30 cellular contexts compared by ENCODE assay signal in the genomic region with DNA sequence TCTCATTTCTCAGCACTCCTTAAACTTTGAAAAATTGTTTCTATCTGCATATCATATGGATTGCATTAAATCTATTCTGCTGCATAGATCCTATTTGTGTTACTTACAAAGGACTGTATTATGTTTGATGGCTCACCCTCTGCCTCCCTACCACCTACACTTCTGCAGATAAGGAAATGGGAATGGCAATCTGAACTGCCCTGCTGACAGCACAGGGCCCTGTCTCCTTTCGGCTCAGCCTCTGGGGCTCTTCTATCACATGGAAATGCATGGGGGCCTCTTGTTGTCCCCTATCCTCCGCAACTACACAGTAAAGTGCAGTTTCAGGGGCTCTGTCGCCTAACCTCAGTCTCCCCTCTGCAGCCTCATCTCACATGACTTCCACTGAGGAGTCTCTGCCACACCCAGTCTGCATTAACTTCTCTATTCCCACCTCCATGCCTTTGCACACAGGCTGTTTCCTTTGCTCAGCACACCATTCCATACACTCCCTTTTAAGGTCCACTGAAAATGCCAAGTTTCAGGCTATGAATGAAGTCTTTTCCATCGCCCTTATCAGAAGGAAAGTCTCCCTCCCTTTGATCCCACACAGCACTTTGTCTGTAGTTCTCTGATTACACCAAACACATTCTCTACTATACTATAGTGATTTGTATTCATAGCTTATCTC. TPM values are rescaled to one million over a fixed set of nuclear protein-coding genes. Genes with fewer than 3 reads are reported as not detected.
A peak's percentile ranks its signal among the peaks of the same experiment; 100 is the strongest.
DNase-seq lines count a peak whose midpoint lies in the region; ATAC-seq and TF ChIP-seq lines count a peak whose summit lies in the region.
"Had no signal": no experiment of that assay in that cellular context is flagged by ENCODE, and none has a peak within 500 bp of the region (broad histone marks: within the 10 kb centered on the region; RNA-seq: fewer than 3 reads in every experiment).

No MANE protein-coding gene starts in this region.

- peak overlapping the region; percentile 91 for H3K27ac ChIP-seq in OCI-LY1 (ENCODE audit: low read depth, low read length, poor library complexity, severe bottlenecking)
- H3K27ac ChIP-seq in hepatocyte, result peak overlapping the region; percentile 58
- no peak overlapping the region for H3K27ac ChIP-seq in smooth muscle cell (ENCODE audit: low read depth)
- no peak overlapping the region for H3K27ac ChIP-seq in body of pancreas
- H3K27ac ChIP-seq: parathyroid adenoma, RWPE1, tibial artery had no signal

- DNase-seq in Caco-2, result peak; percentile 24 to 39
- DNase-seq in hepatocyte (ENCODE audit: low spot score), result no peak
- no peak for DNase-seq in smooth muscle cell (lab: John Stamatoyannopoulos, UW; ENCODE audit: unreplicated experiment)
- DNase-seq in body of pancreas, result no peak
- DNase-seq: activated CD4-positive, alpha-beta T cell treated with anti-CD3 and anti-CD28 coated beads, Interleukin-2, amount 50 U/mL, for 48 hours; activated CD4-positive, CD25-positive, alpha-beta regulatory T cell treated with anti-CD3 and anti-CD28 coated beads, Interleukin-2, amount 50 U/mL, for 72 hours; activated naive CD4-positive, alpha-beta T cell; activated naive CD8-positive, alpha-beta T cell treated with anti-CD3 and anti-CD28 coated beads, Interleukin-2, amount 50 U/mL, for 24 hours; BE2C; CD8-positive, alpha-beta memory T cell; foreskin melanocyte; HCEC 1CT; IMR-90; MV-4-11; NCI-H146; NCI-H2107; NCI-H82; OCI-M1; spleen; stimulated activated CD4-positive, alpha-beta T cell treated with anti-CD3 and anti-CD28 coated beads, Interleukin-2, amount 100 ng/mL, for 24 hours; tibial artery had no signal

- H3K36me3 ChIP-seq in Caco-2 (ENCODE audit: control insufficient read depth, insufficient read depth, low read length) (peaks cover 2% of the 10 kb centered on the region; the same call in 1 of the 2 replicates), OCI-LY1 (ENCODE audit: insufficient read depth, low read length) (0 out of 2 replicates have a peak, but pooled peaks cover 3% of the 10 kb centered on the region), hepatocyte (replicated peaks; ENCODE audit: insufficient read depth, low read depth) (no peaks in the 10 kb centered on the region), smooth muscle cell (ENCODE audit: low read depth) (no peaks in the 10 kb centered on the region), body of pancreas (replicated peaks in 1 of 2; ENCODE audit: insufficient read depth in 1 of 2, low read depth in 2 of 2) (no peaks in the 10 kb centered on the region)
- H3K36me3 ChIP-seq: BE2C, spleen, tibial artery had no signal

- no peak for TF ChIP-seq POLR2A in body of pancreas (IDR thresholded peaks at IDR 0.05)

- H3K9me3 Mint-ChIP-seq in Caco-2 (ENCODE audit: unreplicated experiment), result no peaks in the 10 kb centered on the region
- H3K9me3 Mint-ChIP-seq: activated naive CD8-positive, alpha-beta T cell treated with anti-CD3 and anti-CD28 coated beads, Interleukin-2, amount 50 U/mL, for 24 hours; CD8-positive, alpha-beta memory T cell; central memory CD8-positive, alpha-beta T cell; natural killer cell treated with Interleukin-12 subunit alpha and Interleukin-12 subunit beta and Interleukin-15 and Interleukin-18, amount 100 ng/mL, for 72 hours; stimulated activated naive CD8-positive, alpha-beta T cell treated with anti-CD3 and anti-CD28 coated beads, Interleukin-15, Interleukin-2, amounts not matched to agents 100 ng/mL and 50 ng/mL, for 24 hours had no signal

- H4K20me1 ChIP-seq in OCI-LY1 (ENCODE audit: insufficient read depth, low read length) (no peaks in the 10 kb centered on the region), hepatocyte (ENCODE audit: insufficient read depth, poor library complexity, severe bottlenecking) (peaks cover 3% of the 10 kb centered on the region), smooth muscle cell (ENCODE audit: low read depth) (peaks cover 60% of the 10 kb centered on the region)

- TF ChIP-seq CTCF in Caco-2 (IDR thresholded peaks at IDR 0.05; ENCODE audit: insufficient read depth in 1 of 2, low read depth in 1 of 2, low read length in 1 of 2, severe bottlenecking in 1 of 2, unreplicated experiment in 1 of 2), result no peak
- TF ChIP-seq CTCF in OCI-LY1 (IDR thresholded peaks at IDR 0.05; ENCODE audit: low read length), result no peak
- TF ChIP-seq CTCF in hepatocyte (IDR thresholded peaks at IDR 0.05; ENCODE audit: poor library complexity), result no peak
- no peak for TF ChIP-seq CTCF in smooth muscle cell (IDR thresholded peaks at IDR 0.05; ENCODE audit: borderline replicate concordance, insufficient read depth, poor library complexity, severe bottlenecking)
- TF ChIP-seq CTCF in body of pancreas (IDR thresholded peaks at IDR 0.05), result no peak

- H3K4me1 ChIP-seq in Caco-2, result peaks cover 84% of the 10 kb centered on the region
- H3K4me1 ChIP-seq in OCI-LY1 (ENCODE audit: insufficient read depth, low read length, severe bottlenecking), result peaks cover 51% of the 10 kb centered on the region
- peaks cover 36% of the 10 kb centered on the region for H3K4me1 ChIP-seq in hepatocyte (ENCODE audit: insufficient read depth)
- peaks cover 6% of the 10 kb centered on the region for H3K4me1 ChIP-seq in smooth muscle cell (ENCODE audit: low read depth)
- H3K4me1 ChIP-seq in body of pancreas, result peaks cover 23% of the 10 kb centered on the region
- H3K4me1 ChIP-seq: parathyroid adenoma had no signal

- H3F3A ChIP-seq in OCI-LY1 (ENCODE audit: insufficient read depth, low read length) (no peaks in the 10 kb centered on the region), smooth muscle cell (ENCODE audit: low read depth) (no peaks in the 10 kb centered on the region)

- H3K9me3 ChIP-seq in Caco-2 (no peaks in the 10 kb centered on the region), OCI-LY1 (ENCODE audit: low read length) (no peaks in the 10 kb centered on the region), hepatocyte (ENCODE audit: low read depth) (no peaks in the 10 kb centered on the region), smooth muscle cell (replicated peaks; ENCODE audit: low read depth) (no peaks in the 10 kb centered on the region), body of pancreas (no peaks in the 10 kb centered on the region)
- H3K9me3 ChIP-seq: BE2C, spleen, tibial artery had no signal

- no peaks in the 10 kb centered on the region for H3K27me3 Mint-ChIP-seq in Caco-2 (ENCODE audit: insufficient read depth, unreplicated experiment)
- H3K27me3 Mint-ChIP-seq: activated naive CD8-positive, alpha-beta T cell treated with anti-CD3 and anti-CD28 coated beads, Interleukin-2, amount 50 U/mL, for 24 hours; CD8-positive, alpha-beta memory T cell; central memory CD8-positive, alpha-beta T cell; natural killer cell treated with Interleukin-12 subunit alpha and Interleukin-12 subunit beta and Interleukin-15 and Interleukin-18, amount 100 ng/mL, for 72 hours; stimulated activated naive CD8-positive, alpha-beta T cell treated with anti-CD3 and anti-CD28 coated beads, Interleukin-15, Interleukin-2, amounts not matched to agents 100 ng/mL and 50 ng/mL, for 24 hours had no signal

- H3K27ac Mint-ChIP-seq in Caco-2 (ENCODE audit: unreplicated experiment), result peak overlapping the region; percentile 72
- H3K27ac Mint-ChIP-seq: activated naive CD8-positive, alpha-beta T cell treated with anti-CD3 and anti-CD28 coated beads, Interleukin-2, amount 50 U/mL, for 24 hours; CD8-positive, alpha-beta memory T cell; natural killer cell treated with Interleukin-12 subunit alpha and Interleukin-12 subunit beta and Interleukin-15 and Interleukin-18, amount 100 ng/mL, for 72 hours; stimulated activated naive CD8-positive, alpha-beta T cell treated with anti-CD3 and anti-CD28 coated beads, Interleukin-15, Interleukin-2, amounts not matched to agents 100 ng/mL and 50 ng/mL, for 24 hours had no signal

- H3K27me3 ChIP-seq in Caco-2 (replicated peaks; ENCODE audit: control insufficient read depth, insufficient read depth, low read length) (no peaks in the 10 kb centered on the region), OCI-LY1 (ENCODE audit: insufficient read depth, low read length) (no peaks in the 10 kb centered on the region), hepatocyte (no peaks in the 10 kb centered on the region), smooth muscle cell (ENCODE audit: low read depth) (no peaks in the 10 kb centered on the region), body of pancreas (no peaks in the 10 kb centered on the region)
- H3K27me3 ChIP-seq: BE2C, spleen, tibial artery had no signal

- 64% methylated on average over 4 of the region's 4 CpGs for WGBS in hepatocyte (ENCODE audit: low lambda C conversion rate, missing lambda C conversion rate)
- WGBS in smooth muscle cell (ENCODE audit: low lambda C conversion rate), result 65% methylated on average over 4 of the region's 4 CpGs
- 79 to 88% methylated on average over 4 of the region's 4 CpGs for WGBS in body of pancreas, 2 donors

- H3K4me3 ChIP-seq in Caco-2 (ENCODE audit: low read depth, low read length) (no peak overlapping the region), OCI-LY1 (ENCODE audit: low read depth, low read length, poor library complexity, severe bottlenecking) (no peak overlapping the region), hepatocyte (no peak overlapping the region), smooth muscle cell (no peak overlapping the region), body of pancreas (no peak overlapping the region)
- H3K4me3 ChIP-seq: lung, spleen, tibial artery had no signal

- intact Hi-C loops in Caco-2 (cut with micrococcal nuclease; ENCODE audit: unreplicated experiment) (no loop called here), body of pancreas (cut with DNase I) (no loop called here)

- H3K9me2 ChIP-seq in OCI-LY1 (ENCODE audit: low read depth, low read length) (no peaks in the 10 kb centered on the region), hepatocyte (replicated peaks; ENCODE audit: insufficient read depth) (no peaks in the 10 kb centered on the region)

- ATAC-seq in body of pancreas, result no peak
- no peak for ATAC-seq in HG02798 (IDR thresholded peaks at IDR 0.05; ENCODE audit: poor library complexity, unreplicated experiment)
- no peak for ATAC-seq in HG03460 (IDR thresholded peaks at IDR 0.05; ENCODE audit: unreplicated experiment)
- ATAC-seq: activated naive CD8-positive, alpha-beta T cell treated with anti-CD3 and anti-CD28 coated beads, Interleukin-2, amount 50 U/mL, for 24 hours; natural killer cell treated with Interleukin-12 subunit alpha and Interleukin-12 subunit beta and Interleukin-15 and Interleukin-18, amount 100 ng/mL, for 72 hours had no signal

- POLR2A ChIA-PET in Caco-2 (lab: Charles Lee), result no interaction called here

- no peaks in the 10 kb centered on the region for H3K36me3 Mint-ChIP-seq in Caco-2 (ENCODE audit: insufficient read depth, unreplicated experiment)

- H3K4me2 ChIP-seq in OCI-LY1 (ENCODE audit: low read length), result no peak overlapping the region
- H3K4me2 ChIP-seq in hepatocyte, result peak overlapping the region; percentile 17
- H3K4me2 ChIP-seq in smooth muscle cell, result peak overlapping the region; percentile 14

- H2AFZ ChIP-seq in OCI-LY1 (ENCODE audit: low read length) (no peak overlapping the region), hepatocyte (no peak overlapping the region), smooth muscle cell (ENCODE audit: low read depth) (no peak overlapping the region)
- H2AFZ ChIP-seq: parathyroid adenoma had no signal

- H3K79me2 ChIP-seq in OCI-LY1 (ENCODE audit: insufficient read depth, low read length) (peaks cover 27% of the 10 kb centered on the region), hepatocyte (peaks cover 82% of the 10 kb centered on the region), smooth muscle cell (ENCODE audit: low read depth) (peaks cover 48% of the 10 kb centered on the region)

- peak overlapping the region; percentile 23 for H3K4me3 Mint-ChIP-seq in Caco-2 (ENCODE audit: unreplicated experiment)
- H3K4me3 Mint-ChIP-seq: activated naive CD8-positive, alpha-beta T cell treated with anti-CD3 and anti-CD28 coated beads, Interleukin-2, amount 50 U/mL, for 24 hours; CD8-positive, alpha-beta memory T cell; central memory CD8-positive, alpha-beta T cell; natural killer cell treated with Interleukin-12 subunit alpha and Interleukin-12 subunit beta and Interleukin-15 and Interleukin-18, amount 100 ng/mL, for 72 hours; stimulated activated naive CD8-positive, alpha-beta T cell treated with anti-CD3 and anti-CD28 coated beads, Interleukin-15, Interleukin-2, amounts not matched to agents 100 ng/mL and 50 ng/mL, for 24 hours had no signal

- peaks cover 38% of the 10 kb centered on the region for H3K4me1 Mint-ChIP-seq in Caco-2 (ENCODE audit: low read depth, unreplicated experiment)

- H3K9ac ChIP-seq in OCI-LY1 (ENCODE audit: low read length), result no peak overlapping the region
- H3K9ac ChIP-seq in smooth muscle cell (ENCODE audit: low read depth), result no peak overlapping the region
- H3K9ac ChIP-seq: parathyroid adenoma had no signal

- CTCF ChIA-PET in Caco-2 (lab: Charles Lee), result interaction anchor here (1.1 kb wide), 1 partner anchor 72 kb away, joined by 3 read pairs; no protein-coding TSS in a partner anchor

- no TSS peak for BruUV-seq in Caco-2 (replicated peaks; lab: Mats Ljungman, UMichigan)

RNA-seq across cellular contexts. Expression of a gene that starts 12.5 kb away (rescaled TPM):
- total RNA-seq in Caco-2 (2022) (45.3 and 48.5 TPM in 2 replicates), hepatocyte (39.8 and 44.8 TPM in 2 replicates), smooth muscle cell (36.3 and 44.5 TPM in 2 replicates), body of pancreas (10 to 100 TPM; 12.5 to 15.0 TPM)
- polyA plus RNA-seq in hepatocyte (5.5 and 10.0 TPM in 2 replicates), smooth muscle cell (3.5 and 5.1 TPM in 2 replicates)

Comparison
In these comparisons a context has a peak if more than half of its experiments do, and no peak if none do; other contexts are left out.
1. DNase-seq: peak in Caco-2 (2 of 2); none in hepatocyte (single experiment), smooth muscle cell (single experiment) and body of pancreas (0 of 4).
2. H3K27ac ChIP-seq: peak in OCI-LY1 (single experiment) and hepatocyte (single experiment); none in smooth muscle cell (single experiment) and body of pancreas (0 of 4).